Comparison of ENCODE assay signal across 12 cellular contexts in genomic region chr12:124498178-124498869, GRCh38.
DNase-seq lines count a peak whose midpoint lies in the region; ATAC-seq and TF ChIP-seq lines count a peak whose summit lies in the region.
"Had no signal": no experiment of that assay in that cellular context is flagged by ENCODE, and none has a peak within 500 bp of the region (broad histone marks: within the 10 kb centered on the region; RNA-seq: fewer than 3 reads in every experiment).

No MANE protein-coding gene starts in this region.

- POLR2A ChIA-PET in Caco-2 (lab: Charles Lee), result no interaction called here

- no peak overlapping the region for H3K9ac ChIP-seq in rectal smooth muscle tissue (ENCODE audit: low read length)

- TF ChIP-seq CTCF in Caco-2 (IDR thresholded peaks at IDR 0.05; ENCODE audit: insufficient read depth in 1 of 2, low read depth in 1 of 2, low read length in 1 of 2, severe bottlenecking in 1 of 2, unreplicated experiment in 1 of 2) (no peak), VCaP (conservative IDR thresholded peaks at IDR 0.05) (no peak), fibroblast of the aortic adventitia (IDR thresholded peaks at IDR 0.05; ENCODE audit: insufficient read depth, low read length) (no peak)

- no peak for DNase-seq in Caco-2
- peak; percentile 96 for DNase-seq in fibroblast of the aortic adventitia (ENCODE audit: low read depth)
- DNase-seq in medulla oblongata (ENCODE audit: extremely low spot score), result no peak
- DNase-seq in erythroblast (lab: John Stamatoyannopoulos, UW), result no peak
- DNase-seq: activated effector memory CD4-positive, alpha-beta T cell treated with anti-CD3 and anti-CD28 coated beads, Interleukin-2, amount 50 U/mL, for 16 hours; DMS153; NCI-H1436; T-helper 2 cell had no signal

- CTCF ChIA-PET in Caco-2 (lab: Charles Lee), result no interaction called here

- no TSS peak for BruUV-seq in Caco-2 (replicated peaks; lab: Mats Ljungman, UMichigan)

- H3K27ac Mint-ChIP-seq in Caco-2 (ENCODE audit: unreplicated experiment), result peak overlapping the region; percentile 98

- H3K9me3 Mint-ChIP-seq in Caco-2 (ENCODE audit: unreplicated experiment), result no peaks in the 10 kb centered on the region

- peak overlapping the region; percentile 5 for H3K4me3 Mint-ChIP-seq in Caco-2 (ENCODE audit: unreplicated experiment)

- H3K27me3 Mint-ChIP-seq in Caco-2 (ENCODE audit: insufficient read depth, unreplicated experiment), result no peaks in the 10 kb centered on the region

- H3K4me1 Mint-ChIP-seq in Caco-2 (ENCODE audit: low read depth, unreplicated experiment), result peaks cover 44% of the 10 kb centered on the region

- no peak for TF ChIP-seq POLR2A in erythroblast (IDR thresholded peaks at IDR 0.05; ENCODE audit: low read length)

- no peaks in the 10 kb centered on the region for H3K36me3 ChIP-seq in Caco-2 (ENCODE audit: control insufficient read depth, insufficient read depth, low read length)
- H3K36me3 ChIP-seq in rectal smooth muscle tissue (ENCODE audit: control insufficient read depth, insufficient read depth, low read length), result no peaks in the 10 kb centered on the region

- no peak overlapping the region for H3K4me3 ChIP-seq in Caco-2 (ENCODE audit: low read depth, low read length)
- H3K4me3 ChIP-seq in fibroblast of the aortic adventitia (ENCODE audit: low read depth, low read length), result no peak overlapping the region
- no peak overlapping the region for H3K4me3 ChIP-seq in rectal smooth muscle tissue (ENCODE audit: low read length)

- ATAC-seq in GM18873 (IDR thresholded peaks at IDR 0.05; ENCODE audit: low FRiP score, unreplicated experiment), result no peak
- ATAC-seq in GM18909 (IDR thresholded peaks at IDR 0.05; ENCODE audit: poor library complexity, unreplicated experiment), result no peak

- H3K27ac ChIP-seq in VCaP (peak overlapping the region; percentile 22; the same call in 1 of the 2 replicates), rectal smooth muscle tissue (ENCODE audit: low read depth, low read length) (peak overlapping the region; percentile 54)

- H3K9me3 ChIP-seq in Caco-2, result no peaks in the 10 kb centered on the region

- H3K4me1 ChIP-seq in Caco-2 (peaks cover 43% of the 10 kb centered on the region), rectal smooth muscle tissue (ENCODE audit: control insufficient read depth, insufficient read depth, low read length) (peaks cover 42% of the 10 kb centered on the region)

- intact Hi-C loops in Caco-2 (cut with micrococcal nuclease; ENCODE audit: unreplicated experiment), result no loop called here

- peaks cover 30% of the 10 kb centered on the region for H3K36me3 Mint-ChIP-seq in Caco-2 (ENCODE audit: insufficient read depth, unreplicated experiment)

- no peaks in the 10 kb centered on the region for H3K27me3 ChIP-seq in Caco-2 (replicated peaks; ENCODE audit: control insufficient read depth, insufficient read depth, low read length)
- H3K27me3 ChIP-seq in rectal smooth muscle tissue (ENCODE audit: control insufficient read depth, insufficient read depth, low read length), result no peaks in the 10 kb centered on the region
